20 cellular contexts compared by ENCODE assay signal in the genomic region with DNA sequence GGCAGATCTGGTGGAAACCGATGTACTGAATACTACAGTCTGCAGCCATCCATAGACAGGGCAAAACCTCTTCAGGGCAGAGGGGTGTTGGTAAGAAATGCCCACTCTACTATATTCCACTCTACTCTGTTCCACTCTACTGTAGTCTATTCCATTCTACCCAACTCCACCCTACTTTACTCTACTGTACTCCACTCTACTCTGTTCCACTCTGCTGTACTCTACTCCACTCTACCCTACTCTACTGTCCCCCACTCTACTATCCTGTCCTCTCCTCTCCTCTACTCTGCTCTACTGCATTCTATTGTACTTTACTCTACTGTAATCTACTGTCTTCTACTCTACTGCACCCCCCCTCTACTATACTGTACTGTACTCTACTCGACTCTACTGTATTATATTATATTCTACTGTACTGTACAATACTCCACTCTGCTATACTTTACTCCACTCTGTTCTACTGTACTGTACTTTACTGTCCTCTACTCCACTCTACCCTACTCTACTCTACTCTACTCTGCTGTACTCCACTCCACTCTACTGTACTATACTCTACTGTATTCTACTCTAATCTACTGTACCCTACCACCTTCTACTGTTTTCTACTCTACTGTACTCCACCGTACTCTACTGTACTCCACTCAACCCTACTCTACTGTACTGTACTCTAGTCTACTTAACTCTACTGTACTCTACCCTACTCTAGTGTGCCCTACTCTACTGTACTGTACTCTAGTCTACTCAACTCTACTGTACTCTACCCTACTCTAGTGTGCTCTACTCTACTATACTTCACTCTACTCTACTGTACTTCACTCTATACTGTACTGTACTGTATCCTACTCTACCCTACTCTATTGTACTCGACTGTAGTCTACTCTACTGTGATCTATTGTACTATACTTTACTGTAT. TPM values are rescaled to one million over a fixed set of nuclear protein-coding genes. Genes with fewer than 3 reads are reported as not detected.
DNase-seq lines count a peak whose midpoint lies in the region; ATAC-seq and TF ChIP-seq lines count a peak whose summit lies in the region.
"Had no signal": no experiment of that assay in that cellular context is flagged by ENCODE, and none has a peak within 500 bp of the region (broad histone marks: within the 10 kb centered on the region; RNA-seq: fewer than 3 reads in every experiment).

No MANE protein-coding gene starts in this region.

- no peak overlapping the region for H3K27ac Mint-ChIP-seq in activated CD4-positive, alpha-beta memory T cell treated with anti-CD3 and anti-CD28 coated beads for 36 hours
- H3K27ac Mint-ChIP-seq: CD4-positive, CD25-positive, alpha-beta regulatory T cell had no signal

- CTCF ChIA-PET in activated CD4-positive, alpha-beta memory T cell treated with anti-CD3 and anti-CD28 coated beads for 36 hours (lab: Charles Lee), result no interaction called here

- no peaks in the 10 kb centered on the region for H3K4me1 Mint-ChIP-seq in activated CD4-positive, alpha-beta memory T cell treated with anti-CD3 and anti-CD28 coated beads for 36 hours (ENCODE audit: low read depth)
- H3K4me1 Mint-ChIP-seq: CD4-positive, CD25-positive, alpha-beta regulatory T cell had no signal

- no peak for TF ChIP-seq CTCF in right atrium auricular region (IDR thresholded peaks at IDR 0.05)

- intact Hi-C loops in Right ventricle myocardium inferior (cut with DNase I), result no loop called here
- intact Hi-C loops in activated CD4-positive, alpha-beta memory T cell treated with anti-CD3 and anti-CD28 coated beads for 36 hours (cut with micrococcal nuclease), result no loop called here

- H3K4me3 ChIP-seq in right atrium auricular region, result no peak overlapping the region
- H3K4me3 ChIP-seq: BLaER1, SJCRH30 had no signal

- H3K9me3 Mint-ChIP-seq in activated CD4-positive, alpha-beta memory T cell treated with anti-CD3 and anti-CD28 coated beads for 36 hours, result no peaks in the 10 kb centered on the region

- no peaks in the 10 kb centered on the region for H3K36me3 Mint-ChIP-seq in activated CD4-positive, alpha-beta memory T cell treated with anti-CD3 and anti-CD28 coated beads for 36 hours
- H3K36me3 Mint-ChIP-seq: CD4-positive, CD25-positive, alpha-beta regulatory T cell had no signal

- ATAC-seq in Right ventricle myocardium inferior, result peak; percentile 26
- peak; percentile 29 for ATAC-seq in esophagus mucosa
- peak; percentile 19 for ATAC-seq in stimulated activated naive CD8-positive, alpha-beta T cell treated with anti-CD3 and anti-CD28 coated beads, Interleukin-15, Interleukin-2, amounts not matched to agents 100 U/mL and 50 U/mL, for 24 hours
- ATAC-seq: SK-N-SH treated with all-trans-retinoic acid at 6 μM for 48 hours had no signal

- peaks cover 5% of the 10 kb centered on the region for H3K27me3 Mint-ChIP-seq in activated CD4-positive, alpha-beta memory T cell treated with anti-CD3 and anti-CD28 coated beads for 36 hours

- no peaks in the 10 kb centered on the region for H3K27me3 ChIP-seq in right atrium auricular region
- H3K27me3 ChIP-seq: BLaER1 had no signal

- no peaks in the 10 kb centered on the region for H3K36me3 ChIP-seq in right atrium auricular region
- H3K36me3 ChIP-seq: BLaER1, SJCRH30 had no signal

- POLR2A ChIA-PET in activated CD4-positive, alpha-beta memory T cell treated with anti-CD3 and anti-CD28 coated beads for 36 hours (lab: Charles Lee), result no interaction called here

- no peak overlapping the region for H3K27ac ChIP-seq in right atrium auricular region
- H3K27ac ChIP-seq: BLaER1, SJCRH30 had no signal

- H3K4me3 Mint-ChIP-seq in activated CD4-positive, alpha-beta memory T cell treated with anti-CD3 and anti-CD28 coated beads for 36 hours, result no peak overlapping the region
- H3K4me3 Mint-ChIP-seq: CD4-positive, CD25-positive, alpha-beta regulatory T cell had no signal

- H3K9me3 ChIP-seq in right atrium auricular region, result no peaks in the 10 kb centered on the region
- H3K9me3 ChIP-seq: BLaER1, SJCRH30 had no signal

- H3K4me1 ChIP-seq in right atrium auricular region, result no peaks in the 10 kb centered on the region
- H3K4me1 ChIP-seq: BLaER1, SJCRH30 had no signal

- DNase-seq in Right ventricle myocardium inferior (ENCODE audit: missing footprints) (no peak), right atrium auricular region (ENCODE audit: low spot score) (no peak), COR-L47 (lab: John Stamatoyannopoulos, UW) (no peak), NCI-H526 treated with DMSO at 0.1 percent for 48 hours (lab: John Stamatoyannopoulos, UW) (no peak)
- DNase-seq in stimulated activated naive CD8-positive, alpha-beta T cell treated with anti-CD3 and anti-CD28 coated beads, Interleukin-15, Interleukin-2, amounts not matched to agents 100 U/mL and 50 U/mL, for 24 hours, result no peak
- DNase-seq in activated CD4-positive, alpha-beta memory T cell treated with anti-CD3 and anti-CD28 coated beads for 36 hours, result no peak
- DNase-seq: CD4-positive, CD25-positive, alpha-beta regulatory T cell; NCI-H1092; NCI-H1417 treated with DMSO at 0.1 percent for 48 hours; NCI-H1694 treated with DMSO at 0.1 percent for 48 hours; NCI-H2081 treated with DMSO at 0.1 percent for 48 hours; NCI-H2171; NCI-H226; NCI-H510A; NCI-H748 treated with DMSO at 0.1 percent for 48 hours; SJCRH30 had no signal

RNA-seq across cellular contexts. Expression of a gene that starts 17.0 kb away (rescaled TPM):
- total RNA-seq in Right ventricle myocardium inferior (not detected), right atrium auricular region (not detected), esophagus mucosa (not detected)
- total RNA-seq in activated CD4-positive, alpha-beta memory T cell treated with anti-CD3 and anti-CD28 coated beads for 36 hours, result not detected
- total RNA-seq: A172; CD4-positive, CD25-positive, alpha-beta regulatory T cell; SJCRH30 had no signal
